Comparison of ENCODE assay signal across 8 cellular contexts in genomic region chr6:111259089-111259831, GRCh38.
DNase-seq lines count a peak whose midpoint lies in the region; ATAC-seq and TF ChIP-seq lines count a peak whose summit lies in the region.

No MANE protein-coding gene starts in this region.

- H3K9me3 Mint-ChIP-seq in activated CD4-positive, alpha-beta T cell treated with anti-CD3 and anti-CD28 coated beads, Interleukin-2, amount 10 ng/mL, durations not matched to agents 24 days and 14 days = no peaks in the 10 kb centered on the region
- no peaks in the 10 kb centered on the region for H3K9me3 Mint-ChIP-seq in dendritic cell treated with granulocyte-macrophage colony-stimulating factor and Interleukin-4, amounts not matched to agents 40 ng/mL and 50 ng/mL, for 4 days

- DNase-seq in C1 segment of cervical spinal cord (lab: John Stamatoyannopoulos, UW) (peak; percentile 74 to 97 (median 95)), GM19240 (ENCODE audit: insufficient read length, low spot score) (peak; percentile 89), NCI-H524 treated with DMSO at 0.1 percent for 48 hours (lab: John Stamatoyannopoulos, UW) (peak; percentile 91), left lung (peak; percentile 99)
- DNase-seq in activated CD4-positive, alpha-beta T cell treated with anti-CD3 and anti-CD28 coated beads, Interleukin-2, amount 10 ng/mL, durations not matched to agents 24 days and 14 days = peak; percentile 100
- DNase-seq in stimulated activated CD4-positive, alpha-beta T cell treated with anti-CD3 and anti-CD28 coated beads, Interleukin-2, amount 100 ng/mL, for 48 hours = peak; percentile 97 to 98

- intact Hi-C loops in activated CD4-positive, alpha-beta T cell treated with anti-CD3 and anti-CD28 coated beads, Interleukin-2, amount 10 ng/mL, durations not matched to agents 24 days and 14 days (cut with micrococcal nuclease) = loop anchor here (1.0 to 10.0 kb wide), 9 partner anchors 33 to 906 kb away; partner anchors contain the start of genes FYN and TRAF3IP2
- intact Hi-C loops in dendritic cell treated with granulocyte-macrophage colony-stimulating factor and Interleukin-4, amounts not matched to agents 40 ng/mL and 50 ng/mL, for 4 days (cut with micrococcal nuclease) = loop anchor here (1.0 to 10.0 kb wide), 4 partner anchors 224 to 786 kb away; partner anchors contain the start of gene REV3L
- intact Hi-C loops in left lung (cut with DNase I) = loop anchor here in 1 of 2 donors (10.0 kb wide), 1 partner anchor 216 kb away; no protein-coding TSS in a partner anchor

- no peaks in the 10 kb centered on the region for H3K9me3 ChIP-seq in left lung

- peak overlapping the region; percentile 90 to 97 for H3K27ac ChIP-seq in left lung

- peak; percentile 93 to 95 for TF ChIP-seq CTCF in left lung (IDR thresholded peaks at IDR 0.05)

- peaks cover 26% of the 10 kb centered on the region for H3K4me1 Mint-ChIP-seq in activated CD4-positive, alpha-beta T cell treated with anti-CD3 and anti-CD28 coated beads, Interleukin-2, amount 10 ng/mL, durations not matched to agents 24 days and 14 days
- H3K4me1 Mint-ChIP-seq in dendritic cell treated with granulocyte-macrophage colony-stimulating factor and Interleukin-4, amounts not matched to agents 40 ng/mL and 50 ng/mL, for 4 days (ENCODE audit: low read depth) = peaks cover 25% of the 10 kb centered on the region

- peak overlapping the region; percentile 91 for H3K27ac Mint-ChIP-seq in activated CD4-positive, alpha-beta T cell treated with anti-CD3 and anti-CD28 coated beads, Interleukin-2, amount 10 ng/mL, durations not matched to agents 24 days and 14 days
- H3K27ac Mint-ChIP-seq in dendritic cell treated with granulocyte-macrophage colony-stimulating factor and Interleukin-4, amounts not matched to agents 40 ng/mL and 50 ng/mL, for 4 days = peak overlapping the region; percentile 89

- H3K27me3 Mint-ChIP-seq in activated CD4-positive, alpha-beta T cell treated with anti-CD3 and anti-CD28 coated beads, Interleukin-2, amount 10 ng/mL, durations not matched to agents 24 days and 14 days = peaks cover 11% of the 10 kb centered on the region
- peaks cover 4% of the 10 kb centered on the region for H3K27me3 Mint-ChIP-seq in dendritic cell treated with granulocyte-macrophage colony-stimulating factor and Interleukin-4, amounts not matched to agents 40 ng/mL and 50 ng/mL, for 4 days

- peak overlapping the region; percentile 65 to 71 for H3K4me3 ChIP-seq in left lung

- peak; percentile 98 for ATAC-seq in HG03460 (IDR thresholded peaks at IDR 0.05; ENCODE audit: unreplicated experiment)
- ATAC-seq in left lung = peak; percentile 99

- H3K36me3 ChIP-seq in left lung = peaks cover 0 to 7% of the 10 kb centered on the region in 2 donors

- H3K4me3 Mint-ChIP-seq in activated CD4-positive, alpha-beta T cell treated with anti-CD3 and anti-CD28 coated beads, Interleukin-2, amount 10 ng/mL, durations not matched to agents 24 days and 14 days = peak overlapping the region; percentile 84
- H3K4me3 Mint-ChIP-seq in dendritic cell treated with granulocyte-macrophage colony-stimulating factor and Interleukin-4, amounts not matched to agents 40 ng/mL and 50 ng/mL, for 4 days = peak overlapping the region; percentile 79

- H3K27me3 ChIP-seq in left lung = no peaks in the 10 kb centered on the region

- peaks cover 12% of the 10 kb centered on the region for H3K36me3 Mint-ChIP-seq in activated CD4-positive, alpha-beta T cell treated with anti-CD3 and anti-CD28 coated beads, Interleukin-2, amount 10 ng/mL, durations not matched to agents 24 days and 14 days (ENCODE audit: low read depth)
- H3K36me3 Mint-ChIP-seq in dendritic cell treated with granulocyte-macrophage colony-stimulating factor and Interleukin-4, amounts not matched to agents 40 ng/mL and 50 ng/mL, for 4 days (ENCODE audit: low read depth) = peaks cover 14% of the 10 kb centered on the region

- H3K4me1 ChIP-seq in left lung = peaks cover 4 to 21% of the 10 kb centered on the region in 2 donors

Comparison
In these comparisons a context has a peak if more than half of its experiments do, and no peak if none do; other contexts are left out.
1. Peak in every context shown above with its lines: DNase-seq, ATAC-seq, H3K4me3 ChIP-seq and H3K27ac ChIP-seq.